ENCODE assay signal across 7 cellular contexts in genomic region chr17:38232790-38233189, GRCh38. TPM values are rescaled to one million over a fixed set of nuclear protein-coding genes. Genes with fewer than 3 reads are reported as not detected.
"Had no signal": no experiment of that assay in that cellular context is flagged by ENCODE, and none has a peak within 500 bp of the region (broad histone marks: within the 10 kb centered on the region; RNA-seq: fewer than 3 reads in every experiment).

No MANE protein-coding gene starts in this region.

RNA-seq across cellular contexts. Expression of gene TBC1D3, which starts 40.4 kb away (rescaled TPM):
- total RNA-seq: HepG2, HT1080, M059J, Peyer's patch, RPMI7951, SJCRH30 had no signal
- polyA plus RNA-seq: HepG2, IgD-negative memory B cell had no signal
